Comparison of ENCODE assay signal across 7 cellular contexts in genomic region chr10:104824378-104825006, GRCh38.
DNase-seq lines count a peak whose midpoint lies in the region; ATAC-seq and TF ChIP-seq lines count a peak whose summit lies in the region.

No MANE protein-coding gene starts in this region.

- CTCF ChIA-PET in mammary epithelial cell (lab: Charles Lee; ENCODE audit: low non-redundant PET) = no interaction called here
- CTCF ChIA-PET in activated CD8-positive, alpha-beta memory T cell treated with anti-CD3 and anti-CD28 coated beads, Interleukin-2, amount 10 ng/mL, durations not matched to agents 7 days and 5 days (lab: Charles Lee) = no interaction called here

- no peaks in the 10 kb centered on the region for H3K9me2 ChIP-seq in MM.1S (replicated peaks; ENCODE audit: insufficient read depth, low read length)

- no TSS peak for BruUV-seq in mammary epithelial cell (replicated peaks; lab: Mats Ljungman, UMichigan)

- H3K27me3 ChIP-seq in MM.1S (replicated peaks; ENCODE audit: insufficient read depth, low read length) (no peaks in the 10 kb centered on the region), mammary epithelial cell (ENCODE audit: insufficient read depth, low read length) (peaks cover 2% of the 10 kb centered on the region)

- no peaks in the 10 kb centered on the region for H3K4me1 Mint-ChIP-seq in activated CD8-positive, alpha-beta memory T cell treated with anti-CD3 and anti-CD28 coated beads, Interleukin-2, amount 10 ng/mL, durations not matched to agents 7 days and 5 days

- H3K4me3 Mint-ChIP-seq in activated CD8-positive, alpha-beta memory T cell treated with anti-CD3 and anti-CD28 coated beads, Interleukin-2, amount 10 ng/mL, durations not matched to agents 7 days and 5 days = no peak overlapping the region

- H3K4me2 ChIP-seq in MM.1S (ENCODE audit: low read depth, low read length) = no peak overlapping the region
- H3K4me2 ChIP-seq in mammary epithelial cell (ENCODE audit: insufficient read depth, low read depth, low read length) = no peak overlapping the region

- TF ChIP-seq CTCF in MM.1S (IDR thresholded peaks at IDR 0.05; ENCODE audit: low read length) = no peak
- TF ChIP-seq CTCF in mammary epithelial cell (conservative IDR thresholded peaks at IDR 0.05 in 1 of 2, IDR thresholded peaks at IDR 0.05 in 1 of 2; ENCODE audit: extremely low read depth in 1 of 2, insufficient read depth in 1 of 2, low read depth in 1 of 2, low read length in 2 of 2) = no peak

- WGBS in mammary epithelial cell (ENCODE audit: low coverage, missing lambda C conversion rate) = 0% methylated on average over 3 of the region's 6 CpGs

- H3K4me1 ChIP-seq in MM.1S (ENCODE audit: low read length) = no peaks in the 10 kb centered on the region
- H3K4me1 ChIP-seq in mammary epithelial cell (ENCODE audit: insufficient read depth, low read length) = no peaks in the 10 kb centered on the region

- H3K9me3 ChIP-seq in MM.1S (replicated peaks; ENCODE audit: insufficient read depth, low read length) = no peaks in the 10 kb centered on the region
- no peaks in the 10 kb centered on the region for H3K9me3 ChIP-seq in mammary epithelial cell (replicated peaks; ENCODE audit: insufficient read depth, low read length)

- no peaks in the 10 kb centered on the region for H3K27me3 Mint-ChIP-seq in activated CD8-positive, alpha-beta memory T cell treated with anti-CD3 and anti-CD28 coated beads, Interleukin-2, amount 10 ng/mL, durations not matched to agents 7 days and 5 days

- intact Hi-C loops in mammary epithelial cell (cut with micrococcal nuclease) = no loop called here

- peak; percentile 64 for DNase-seq in MM.1S
- DNase-seq in mammary epithelial cell = peak; percentile 39
- peak; percentile 53 for DNase-seq in renal cortical epithelial cell (ENCODE audit: low read depth)
- no peak for DNase-seq in activated CD8-positive, alpha-beta memory T cell treated with anti-CD3 and anti-CD28 coated beads, Interleukin-2, amount 10 ng/mL, durations not matched to agents 7 days and 5 days
- no peak for DNase-seq in DMS153 treated with DMSO at 0.1 percent for 48 hours (lab: John Stamatoyannopoulos, UW; ENCODE audit: unreplicated experiment)
- DNase-seq in inferior parietal cortex (ENCODE audit: extremely low spot score) = no peak

- no peak overlapping the region for H3K4me3 ChIP-seq in MM.1S (ENCODE audit: low read length)
- no peak overlapping the region for H3K4me3 ChIP-seq in mammary epithelial cell (replicated peaks in 1 of 3; ENCODE audit: insufficient read depth in 1 of 3, low read depth in 2 of 3, low read length in 3 of 3)

- H3K79me2 ChIP-seq in MM.1S (ENCODE audit: low read length) (no peaks in the 10 kb centered on the region), mammary epithelial cell (ENCODE audit: insufficient read depth, low read length) (no peaks in the 10 kb centered on the region)

- in situ Hi-C loops in mammary epithelial cell (cut with MboI; ENCODE audit: low sequenced_read_pairs in 2 of 2) = no loop called here

- no peak overlapping the region for H3K27ac ChIP-seq in MM.1S (ENCODE audit: low read length)
- H3K27ac ChIP-seq in mammary epithelial cell (ENCODE audit: insufficient read depth, low read depth, low read length) = no peak overlapping the region

- H3K36me3 Mint-ChIP-seq in activated CD8-positive, alpha-beta memory T cell treated with anti-CD3 and anti-CD28 coated beads, Interleukin-2, amount 10 ng/mL, durations not matched to agents 7 days and 5 days = no peaks in the 10 kb centered on the region

- H3K9ac ChIP-seq in MM.1S (ENCODE audit: low read length) = no peak overlapping the region
- H3K9ac ChIP-seq in mammary epithelial cell (ENCODE audit: insufficient read depth, low read length) = no peak overlapping the region

- ATAC-seq in GM19468 (IDR thresholded peaks at IDR 0.05; ENCODE audit: extremely low read depth, unreplicated experiment) = peak; percentile 39
- ATAC-seq in activated CD8-positive, alpha-beta memory T cell treated with anti-CD3 and anti-CD28 coated beads, Interleukin-2, amount 10 ng/mL, durations not matched to agents 7 days and 5 days = no peak

- H3F3A ChIP-seq in MM.1S (ENCODE audit: insufficient read depth, low read length) = no peaks in the 10 kb centered on the region

- dilution Hi-C loops in mammary epithelial cell (cut with HindIII; ENCODE audit: low sequenced_read_pairs) = no loop called here

- H2AFZ ChIP-seq in MM.1S (ENCODE audit: low read length) (no peak overlapping the region), mammary epithelial cell (ENCODE audit: low read depth, low read length) (no peak overlapping the region)

- H3K36me3 ChIP-seq in MM.1S (replicated peaks; ENCODE audit: insufficient read depth, low read length) (no peaks in the 10 kb centered on the region), mammary epithelial cell (ENCODE audit: insufficient read depth, low read length) (no peaks in the 10 kb centered on the region)

- no peaks in the 10 kb centered on the region for H3K9me3 Mint-ChIP-seq in activated CD8-positive, alpha-beta memory T cell treated with anti-CD3 and anti-CD28 coated beads, Interleukin-2, amount 10 ng/mL, durations not matched to agents 7 days and 5 days (ENCODE audit: low read depth)

- H4K20me1 ChIP-seq in MM.1S (ENCODE audit: insufficient read depth, low read length) = no peaks in the 10 kb centered on the region
- H4K20me1 ChIP-seq in mammary epithelial cell (ENCODE audit: insufficient read depth, low read length) = no peaks in the 10 kb centered on the region

- H3K27ac Mint-ChIP-seq in activated CD8-positive, alpha-beta memory T cell treated with anti-CD3 and anti-CD28 coated beads, Interleukin-2, amount 10 ng/mL, durations not matched to agents 7 days and 5 days = no peak overlapping the region

Comparison
In these comparisons a context has a peak if more than half of its experiments do, and no peak if none do; other contexts are left out.
1. DNase-seq: peak in MM.1S (single experiment), mammary epithelial cell (single experiment) and renal cortical epithelial cell (single experiment); none in activated CD8-positive, alpha-beta memory T cell treated with anti-CD3 and anti-CD28 coated beads, Interleukin-2, amount 10 ng/mL, durations not matched to agents 7 days and 5 days (single experiment), DMS153 treated with DMSO at 0.1 percent for 48 hours (single experiment) and inferior parietal cortex (single experiment).